ENCODE assay signal across 16 cellular contexts in the genomic region with DNA sequence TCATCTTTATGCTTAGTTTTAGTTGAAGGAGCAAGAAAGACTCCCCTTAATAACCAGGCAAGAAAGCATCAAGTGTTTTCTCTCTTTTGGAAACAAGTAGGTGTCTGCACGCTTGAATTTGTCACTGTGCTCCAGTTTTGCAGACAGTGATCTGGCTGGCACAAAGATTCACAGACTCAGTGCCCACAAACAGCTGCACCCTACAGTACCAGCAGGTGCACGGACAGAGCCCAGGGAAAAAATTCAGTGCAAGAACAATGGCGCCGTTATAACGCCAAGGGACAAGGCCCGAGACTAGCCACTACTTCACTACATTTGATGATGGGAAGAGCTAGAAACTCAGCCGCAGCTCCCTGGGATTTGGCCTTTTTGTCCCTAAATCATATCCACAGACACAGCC. TPM values are rescaled to one million over a fixed set of nuclear protein-coding genes. Genes with fewer than 3 reads are reported as not detected.
A peak's percentile ranks its signal among the peaks of the same experiment; 100 is the strongest.
DNase-seq lines count a peak whose midpoint lies in the region; ATAC-seq and TF ChIP-seq lines count a peak whose summit lies in the region.
"Had no signal": no experiment of that assay in that cellular context is flagged by ENCODE, and none has a peak within 500 bp of the region (broad histone marks: within the 10 kb centered on the region; RNA-seq: fewer than 3 reads in every experiment).

No MANE protein-coding gene starts in this region.

- no peaks in the 10 kb centered on the region for H3K9me2 ChIP-seq in GM23338 (ENCODE audit: insufficient read depth)
- no peaks in the 10 kb centered on the region for H3K9me2 ChIP-seq in OCI-LY1 (ENCODE audit: low read depth, low read length)

- H3K9me3 Mint-ChIP-seq in GM23338: no peaks in the 10 kb centered on the region
- H3K9me3 Mint-ChIP-seq: T-helper 2 cell treated with Interferon-gamma antibody and Interleukin-4, amounts not matched to agents 5 μg/mL and 100 μg/mL, for 36 hours had no signal

- H3K4me1 ChIP-seq in GM23338 (ENCODE audit: insufficient read depth): peaks cover 51% of the 10 kb centered on the region
- H3K4me1 ChIP-seq in OCI-LY1 (ENCODE audit: insufficient read depth, low read length, severe bottlenecking): peaks cover 43% of the 10 kb centered on the region

- H3K4me3 Mint-ChIP-seq in GM23338: no peak overlapping the region
- H3K4me3 Mint-ChIP-seq: T-helper 2 cell treated with Interferon-gamma antibody and Interleukin-4, amounts not matched to agents 5 μg/mL and 100 μg/mL, for 36 hours had no signal

- no peak for DNase-seq in GM23338 (ENCODE audit: low spot score)
- DNase-seq in head of caudate nucleus: peak; percentile 38 to 91 (median 78)
- DNase-seq in posterior cingulate gyrus: peak in 9 of 10 donors; percentile 54 to 96 (median 71)
- DNase-seq in NCI-H446 treated with DMSO at 0.1 percent for 48 hours (lab: John Stamatoyannopoulos, UW): no peak
- DNase-seq in HuH-7.5 (ENCODE audit: low spot score): no peak
- DNase-seq in NCI-H1417 treated with DMSO at 0.1 percent for 48 hours (lab: John Stamatoyannopoulos, UW): no peak
- no peak for DNase-seq in lower leg skin (ENCODE audit: low spot score in 2 of 2)
- DNase-seq: activated CD4-positive, alpha-beta T cell treated with anti-CD3 and anti-CD28 coated beads for 4 hours; dermis blood vessel endothelial cell; IMR-90; Right ventricle myocardium superior; stimulated activated CD4-positive, alpha-beta T cell treated with anti-CD3 and anti-CD28 coated beads, Interleukin-1b, Interleukin-23, amount 100 ng/mL, for 48 hours had no signal

- H3K4me2 ChIP-seq in GM23338: peak overlapping the region; percentile 12; the same call in 1 of the 2 replicates
- peak overlapping the region; percentile 51 for H3K4me2 ChIP-seq in OCI-LY1 (ENCODE audit: low read length)

- peak overlapping the region; percentile 65 for H3K27ac Mint-ChIP-seq in GM23338
- H3K27ac Mint-ChIP-seq: B cell; T-helper 2 cell treated with Interferon-gamma antibody and Interleukin-4, amounts not matched to agents 5 μg/mL and 100 μg/mL, for 36 hours had no signal

- H3K36me3 ChIP-seq in GM23338 (ENCODE audit: insufficient read depth) (no peaks in the 10 kb centered on the region; the same call in none of the 2 replicates), OCI-LY1 (ENCODE audit: insufficient read depth, low read length) (peaks cover 55% of the 10 kb centered on the region)
- H3K36me3 ChIP-seq: vagina had no signal

- H2AFZ ChIP-seq in GM23338 (no peak overlapping the region), OCI-LY1 (ENCODE audit: low read length) (no peak overlapping the region)

- no peak overlapping the region for H3K4me3 ChIP-seq in GM23338
- H3K4me3 ChIP-seq in OCI-LY1 (ENCODE audit: low read depth, low read length, poor library complexity, severe bottlenecking): peak overlapping the region; percentile 23
- no peak overlapping the region for H3K4me3 ChIP-seq in lower leg skin (ENCODE audit: low read depth, poor library complexity, severe bottlenecking)
- H3K4me3 ChIP-seq: vagina had no signal

- H3K9me3 ChIP-seq in OCI-LY1 (ENCODE audit: low read length): no peaks in the 10 kb centered on the region
- H3K9me3 ChIP-seq: vagina had no signal

- peaks cover 67% of the 10 kb centered on the region for H3K36me3 Mint-ChIP-seq in GM23338 (ENCODE audit: low read depth)

- H3K9ac ChIP-seq in OCI-LY1 (ENCODE audit: low read length): peak overlapping the region; percentile 27; the same call in 1 of the 2 replicates

- intact Hi-C loops in head of caudate nucleus (cut with DNase I): loop anchor here (10.0 kb wide), 1 partner anchor 52 kb away; a partner anchor contains a TSS
- intact Hi-C loops in posterior cingulate gyrus (cut with DNase I): loop anchor here (5.0 to 10.0 kb wide), 2 partner anchors 52 to 150 kb away; a partner anchor contains a TSS
- intact Hi-C loops in lower leg skin (cut with DNase I; ENCODE audit: low total_unique reads): loop anchor here (5.0 kb wide), 1 partner anchor 1170 kb away; no protein-coding TSS in a partner anchor

- H3K79me2 ChIP-seq in GM23338 (replicated peaks; ENCODE audit: insufficient read depth) (peaks cover 80% of the 10 kb centered on the region), OCI-LY1 (ENCODE audit: insufficient read depth, low read length) (0 out of 2 replicates have a peak, but pooled peaks cover 2% of the 10 kb centered on the region)

- peaks cover 73% of the 10 kb centered on the region for H3K4me1 Mint-ChIP-seq in GM23338

- peaks cover 5% of the 10 kb centered on the region for H3K27me3 Mint-ChIP-seq in GM23338 (ENCODE audit: insufficient read depth, low read depth, poor library complexity)
- H3K27me3 Mint-ChIP-seq: B cell had no signal

- TF ChIP-seq POLR2A in lower leg skin (IDR thresholded peaks at IDR 0.05): no peak

- WGBS in lower leg skin, 2 donors: 88 to 91% methylated on average over 7 of the region's 7 CpGs

- H3K27me3 ChIP-seq in GM23338 (ENCODE audit: insufficient read depth) (no peaks in the 10 kb centered on the region), OCI-LY1 (ENCODE audit: insufficient read depth, low read length) (no peaks in the 10 kb centered on the region)
- H3K27me3 ChIP-seq: vagina had no signal

- peaks cover 11% of the 10 kb centered on the region for H3F3A ChIP-seq in GM23338 (replicated peaks; ENCODE audit: low read depth)
- no peaks in the 10 kb centered on the region for H3F3A ChIP-seq in OCI-LY1 (ENCODE audit: insufficient read depth, low read length)

- ATAC-seq in GM23338: no peak

- no peaks in the 10 kb centered on the region for H4K20me1 ChIP-seq in GM23338 (replicated peaks; ENCODE audit: insufficient read depth)
- H4K20me1 ChIP-seq in OCI-LY1 (ENCODE audit: insufficient read depth, low read length): no peaks in the 10 kb centered on the region

- TF ChIP-seq CTCF in GM23338 (conservative IDR thresholded peaks at IDR 0.05; ENCODE audit: low read depth in 2 of 2): no peak
- TF ChIP-seq CTCF in OCI-LY1 (IDR thresholded peaks at IDR 0.05; ENCODE audit: low read length): no peak
- no peak for TF ChIP-seq CTCF in lower leg skin (IDR thresholded peaks at IDR 0.05)

- H3K27ac ChIP-seq in GM23338 (ENCODE audit: low read depth): peak overlapping the region; percentile 34; the same call in 1 of the 2 replicates
- peak overlapping the region; percentile 48 for H3K27ac ChIP-seq in OCI-LY1 (ENCODE audit: low read depth, low read length, poor library complexity, severe bottlenecking)
- H3K27ac ChIP-seq: vagina had no signal

TF ChIP-seq in GM23338, 12 proteins besides CTCF, POLR2A, EP300 and RAD21 (continues in another document):
- TF ChIP-seq, protein P1, sequence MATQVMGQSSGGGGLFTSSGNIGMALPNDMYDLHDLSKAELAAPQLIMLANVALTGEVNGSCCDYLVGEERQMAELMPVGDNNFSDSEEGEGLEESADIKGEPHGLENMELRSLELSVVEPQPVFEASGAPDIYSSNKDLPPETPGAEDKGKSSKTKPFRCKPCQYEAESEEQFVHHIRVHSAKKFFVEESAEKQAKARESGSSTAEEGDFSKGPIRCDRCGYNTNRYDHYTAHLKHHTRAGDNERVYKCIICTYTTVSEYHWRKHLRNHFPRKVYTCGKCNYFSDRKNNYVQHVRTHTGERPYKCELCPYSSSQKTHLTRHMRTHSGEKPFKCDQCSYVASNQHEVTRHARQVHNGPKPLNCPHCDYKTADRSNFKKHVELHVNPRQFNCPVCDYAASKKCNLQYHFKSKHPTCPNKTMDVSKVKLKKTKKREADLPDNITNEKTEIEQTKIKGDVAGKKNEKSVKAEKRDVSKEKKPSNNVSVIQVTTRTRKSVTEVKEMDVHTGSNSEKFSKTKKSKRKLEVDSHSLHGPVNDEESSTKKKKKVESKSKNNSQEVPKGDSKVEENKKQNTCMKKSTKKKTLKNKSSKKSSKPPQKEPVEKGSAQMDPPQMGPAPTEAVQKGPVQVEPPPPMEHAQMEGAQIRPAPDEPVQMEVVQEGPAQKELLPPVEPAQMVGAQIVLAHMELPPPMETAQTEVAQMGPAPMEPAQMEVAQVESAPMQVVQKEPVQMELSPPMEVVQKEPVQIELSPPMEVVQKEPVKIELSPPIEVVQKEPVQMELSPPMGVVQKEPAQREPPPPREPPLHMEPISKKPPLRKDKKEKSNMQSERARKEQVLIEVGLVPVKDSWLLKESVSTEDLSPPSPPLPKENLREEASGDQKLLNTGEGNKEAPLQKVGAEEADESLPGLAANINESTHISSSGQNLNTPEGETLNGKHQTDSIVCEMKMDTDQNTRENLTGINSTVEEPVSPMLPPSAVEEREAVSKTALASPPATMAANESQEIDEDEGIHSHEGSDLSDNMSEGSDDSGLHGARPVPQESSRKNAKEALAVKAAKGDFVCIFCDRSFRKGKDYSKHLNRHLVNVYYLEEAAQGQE (IDR thresholded peaks at IDR 0.05; ENCODE audit: unreplicated experiment): no peak
- TF ChIP-seq POLR2AphosphoS5 (IDR thresholded peaks at IDR 0.05; ENCODE audit: low read depth): no peak
- no peak for TF ChIP-seq ZNF331 (CRISPR knock-in tag; IDR thresholded peaks at IDR 0.05; ENCODE audit: low read depth)
- no peak for TF ChIP-seq ZNF114 (CRISPR knock-in tag; IDR thresholded peaks at IDR 0.05)
- TF ChIP-seq EZH2phosphoT487 (IDR thresholded peaks at IDR 0.05; ENCODE audit: unreplicated experiment): no peak
- no peak for TF ChIP-seq NANOG (IDR thresholded peaks at IDR 0.05; ENCODE audit: borderline replicate concordance)
- no peak for TF ChIP-seq JUNB (IDR thresholded peaks at IDR 0.05; ENCODE audit: unreplicated experiment)

RNA-seq across cellular contexts. Expression of a gene that starts 56.0 kb away (rescaled TPM):
- 33.1 and 34.1 TPM in 2 replicates for total RNA-seq in GM23338 (2014; rRNA removed; shearing (Covaris generic))
- 19.9 and 20.3 TPM in 2 replicates for polyA plus RNA-seq in GM23338 (2016; fragmentation: Nextera tagmentation; extraction: Ambion mirVana)
- total RNA-seq in lower leg skin: 10 to 100 TPM in 1 of 4 donors, 1 to 10 TPM in 3; 2.6 to 17.9 (median 3.7) TPM

Comparison
In these comparisons a context has a peak if more than half of its experiments do, and no peak if none do; other contexts are left out.
1. DNase-seq: peak in head of caudate nucleus (42 of 42) and posterior cingulate gyrus (9 of 10); none in GM23338 (single experiment), NCI-H446 treated with DMSO at 0.1 percent for 48 hours (single experiment), HuH-7.5 (single experiment), NCI-H1417 treated with DMSO at 0.1 percent for 48 hours (single experiment) and lower leg skin (0 of 2).